ENCODE assay signal across 13 cellular contexts in the genomic region with DNA sequence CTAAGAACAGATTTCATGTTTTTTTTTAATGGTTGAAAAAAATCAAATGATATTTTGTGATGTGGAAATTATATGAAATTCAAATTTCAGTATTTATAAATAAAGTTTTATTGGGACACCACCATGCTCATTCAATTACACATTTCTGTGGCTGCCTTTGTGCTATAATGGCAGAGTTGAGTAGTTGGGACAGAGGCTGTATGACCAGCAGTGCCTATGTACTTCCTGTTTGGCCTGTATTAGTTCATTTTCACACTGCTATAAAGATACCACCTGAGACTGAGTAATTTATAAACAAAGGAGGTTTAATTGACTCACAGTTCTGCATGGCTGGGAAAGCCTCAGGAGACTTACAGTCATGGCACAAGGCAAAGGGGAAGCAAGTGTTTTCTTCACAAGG.
"Had no signal": no experiment of that assay in that cellular context is flagged by ENCODE, and none has a peak within 500 bp of the region (broad histone marks: within the 10 kb centered on the region; RNA-seq: fewer than 3 reads in every experiment).

No MANE protein-coding gene starts in this region.

- H3K4me3 Mint-ChIP-seq: activated CD4-positive, alpha-beta T cell treated with anti-CD3 and anti-CD28 coated beads, Interleukin-2, amount 10 ng/mL, durations not matched to agents 24 days and 14 days; T-cell; type B pancreatic cell had no signal

- H3K27me3 ChIP-seq: colonic mucosa had no signal

- DNase-seq: activated CD4-positive, alpha-beta T cell treated with anti-CD3 and anti-CD28 coated beads, Interleukin-2, amount 10 ng/mL, durations not matched to agents 24 days and 14 days; activated gamma-delta T cell treated with Interleukin-2 at 50 U/mL for 16 hours; caudate nucleus; colonic mucosa; effector memory CD4-positive, alpha-beta T cell; lower lobe of right lung; midbrain; stimulated activated CD4-positive, alpha-beta T cell treated with anti-CD3 and anti-CD28 coated beads, Interleukin-15, amount 100 ng/mL, for 24 hours; stimulated activated CD4-positive, alpha-beta T cell treated with anti-CD3 and anti-CD28 coated beads, Interleukin-4, amount 100 ng/mL, for 24 hours; T-cell; T1000 had no signal

- H3K4me3 ChIP-seq: colonic mucosa, lower lobe of right lung had no signal

- ATAC-seq: lower lobe of right lung, T-cell had no signal

- H3K27ac Mint-ChIP-seq: activated CD4-positive, alpha-beta T cell treated with anti-CD3 and anti-CD28 coated beads, Interleukin-2, amount 10 ng/mL, durations not matched to agents 24 days and 14 days; type B pancreatic cell had no signal

- H3K9me3 Mint-ChIP-seq: T-cell had no signal

- H3K27ac ChIP-seq: colonic mucosa, lower lobe of right lung, VCaP had no signal

- H3K4me1 ChIP-seq: colonic mucosa, lower lobe of right lung had no signal

- H3K27me3 Mint-ChIP-seq: activated CD4-positive, alpha-beta T cell treated with anti-CD3 and anti-CD28 coated beads, Interleukin-2, amount 10 ng/mL, durations not matched to agents 24 days and 14 days; T-cell had no signal

- H3K9me3 ChIP-seq: colonic mucosa, lower lobe of right lung had no signal
